In the genomic region with DNA sequence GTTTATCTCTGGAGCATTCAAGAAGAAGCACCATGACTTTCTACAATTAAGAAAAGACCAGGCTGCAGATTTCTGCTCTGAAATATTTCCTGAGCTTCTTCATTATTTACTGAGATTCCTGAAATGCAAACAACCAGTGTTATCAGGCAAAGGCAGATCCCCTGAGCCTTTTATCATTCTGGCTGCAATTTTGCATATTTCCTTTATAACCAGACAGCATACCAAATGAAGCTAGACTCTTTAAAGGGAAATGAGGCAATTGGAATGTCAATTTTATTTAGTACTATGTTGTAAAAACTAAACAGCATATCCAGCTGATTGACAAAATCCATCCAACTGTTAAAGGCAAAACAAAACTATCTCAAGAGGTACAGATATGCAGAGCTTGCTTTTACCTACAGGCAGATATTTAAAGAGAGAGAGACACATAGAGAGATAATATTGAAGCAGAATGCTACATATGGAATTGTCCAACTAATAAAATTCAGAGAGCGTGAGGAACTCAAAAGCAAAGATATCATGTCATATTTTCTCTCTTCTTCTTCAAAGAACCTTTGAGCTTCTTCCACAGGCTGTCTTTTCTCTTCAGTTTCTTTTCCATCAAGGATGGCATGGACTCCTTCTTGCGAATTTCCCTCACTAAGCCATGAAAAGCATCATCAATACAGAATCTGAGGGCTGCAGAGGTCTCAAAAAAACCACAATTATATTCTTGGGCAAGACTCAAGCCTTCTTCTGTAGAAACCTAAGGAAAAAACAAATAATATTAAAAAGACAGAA, we compare ENCODE assay signal across 17 cellular contexts.
"Had no signal": no experiment of that assay in that cellular context is flagged by ENCODE, and none has a peak within 500 bp of the region (broad histone marks: within the 10 kb centered on the region; RNA-seq: fewer than 3 reads in every experiment).

No MANE protein-coding gene starts in this region.

- H3K36me3 Mint-ChIP-seq: natural killer cell treated with Interleukin-12 subunit alpha and Interleukin-12 subunit beta and Interleukin-15 and Interleukin-18, amount 100 ng/mL, for 72 hours had no signal

- H3K4me1 ChIP-seq: body of pancreas, tibial nerve, vagina had no signal

- H3K36me3 ChIP-seq: tibial nerve, vagina had no signal

- H3K9me3 Mint-ChIP-seq: activated CD4-positive, alpha-beta T cell treated with anti-CD3 and anti-CD28 coated beads, Interleukin-2, amount 10 ng/mL, durations not matched to agents 24 days and 14 days; activated T-cell treated with anti-CD3 and anti-CD28 coated beads, Interleukin-2, amount 50 U/mL, for 24 hours had no signal

- H3K27ac ChIP-seq: body of pancreas, dorsolateral prefrontal cortex, epithelial cell of prostate, tibial nerve, vagina had no signal

- H3K27me3 Mint-ChIP-seq: activated CD4-positive, alpha-beta T cell treated with anti-CD3 and anti-CD28 coated beads, Interleukin-2, amount 10 ng/mL, durations not matched to agents 24 days and 14 days; activated T-cell treated with anti-CD3 and anti-CD28 coated beads, Interleukin-2, amount 50 U/mL, for 24 hours; natural killer cell treated with Interleukin-12 subunit alpha and Interleukin-12 subunit beta and Interleukin-15 and Interleukin-18, amount 100 ng/mL, for 72 hours; stimulated activated naive CD8-positive, alpha-beta T cell treated with anti-CD3 and anti-CD28 coated beads, Interleukin-15, Interleukin-2, amounts not matched to agents 100 ng/mL and 50 ng/mL, for 24 hours had no signal

- H3K4me3 Mint-ChIP-seq: activated CD4-positive, alpha-beta T cell treated with anti-CD3 and anti-CD28 coated beads, Interleukin-2, amount 10 ng/mL, durations not matched to agents 24 days and 14 days; activated CD8-positive, alpha-beta T cell treated with anti-CD3 and anti-CD28 coated beads, Interleukin-2, amount 10 ng/mL, durations not matched to agents 7 days and 5 days; activated T-cell treated with anti-CD3 and anti-CD28 coated beads, Interleukin-2, amount 50 U/mL, for 24 hours; natural killer cell treated with Interleukin-12 subunit alpha and Interleukin-12 subunit beta and Interleukin-15 and Interleukin-18, amount 100 ng/mL, for 72 hours; stimulated activated naive CD8-positive, alpha-beta T cell treated with anti-CD3 and anti-CD28 coated beads, Interleukin-15, Interleukin-2, amounts not matched to agents 100 ng/mL and 50 ng/mL, for 24 hours; T-helper 2 cell treated with Interferon-gamma antibody and Interleukin-4, amounts not matched to agents 5 μg/mL and 100 μg/mL, for 36 hours had no signal

- H3K4me3 ChIP-seq: body of pancreas, dorsolateral prefrontal cortex, tibial nerve, vagina had no signal

- H3K4me1 Mint-ChIP-seq: activated CD4-positive, alpha-beta T cell treated with anti-CD3 and anti-CD28 coated beads, Interleukin-2, amount 10 ng/mL, durations not matched to agents 24 days and 14 days had no signal

- H3K9me3 ChIP-seq: body of pancreas, tibial nerve, vagina had no signal

- DNase-seq: activated CD4-positive, alpha-beta T cell treated with anti-CD3 and anti-CD28 coated beads, Interleukin-2, amount 10 ng/mL, durations not matched to agents 24 days and 14 days; activated CD8-positive, alpha-beta T cell treated with anti-CD3 and anti-CD28 coated beads, Interleukin-2, amount 10 ng/mL, durations not matched to agents 7 days and 5 days; activated naive CD4-positive, alpha-beta T cell treated with Interleukin-2 at 50 U/mL for 16 hours; activated T-cell treated with anti-CD3 and anti-CD28 coated beads, Interleukin-2, amount 50 U/mL, for 24 hours; body of pancreas; caudate nucleus; dorsolateral prefrontal cortex; foreskin fibroblast; occipital lobe; retina had no signal

- H3K27ac Mint-ChIP-seq: activated CD4-positive, alpha-beta T cell treated with anti-CD3 and anti-CD28 coated beads, Interleukin-2, amount 10 ng/mL, durations not matched to agents 24 days and 14 days; activated CD8-positive, alpha-beta T cell treated with anti-CD3 and anti-CD28 coated beads, Interleukin-2, amount 10 ng/mL, durations not matched to agents 7 days and 5 days; activated T-cell treated with anti-CD3 and anti-CD28 coated beads, Interleukin-2, amount 50 U/mL, for 24 hours; activated T-helper 2 cell treated with anti-CD3 and anti-CD28 coated beads, Interferon-gamma antibody, Interleukin-2, Interleukin-4, amounts not matched to agents 10 μg/mL and 5 μg/mL and 100 μg/mL, durations not matched to agents 14 hours and 24 hours and 36 hours; natural killer cell treated with Interleukin-12 subunit alpha and Interleukin-12 subunit beta and Interleukin-15 and Interleukin-18, amount 100 ng/mL, for 72 hours; stimulated activated naive CD8-positive, alpha-beta T cell treated with anti-CD3 and anti-CD28 coated beads, Interleukin-15, Interleukin-2, amounts not matched to agents 100 ng/mL and 50 ng/mL, for 24 hours; T-helper 2 cell treated with Interferon-gamma antibody and Interleukin-4, amounts not matched to agents 5 μg/mL and 100 μg/mL, for 36 hours had no signal

- H3K27me3 ChIP-seq: body of pancreas, tibial nerve, vagina had no signal
